ENCODE assay signal across 8 cellular contexts in the genomic region with DNA sequence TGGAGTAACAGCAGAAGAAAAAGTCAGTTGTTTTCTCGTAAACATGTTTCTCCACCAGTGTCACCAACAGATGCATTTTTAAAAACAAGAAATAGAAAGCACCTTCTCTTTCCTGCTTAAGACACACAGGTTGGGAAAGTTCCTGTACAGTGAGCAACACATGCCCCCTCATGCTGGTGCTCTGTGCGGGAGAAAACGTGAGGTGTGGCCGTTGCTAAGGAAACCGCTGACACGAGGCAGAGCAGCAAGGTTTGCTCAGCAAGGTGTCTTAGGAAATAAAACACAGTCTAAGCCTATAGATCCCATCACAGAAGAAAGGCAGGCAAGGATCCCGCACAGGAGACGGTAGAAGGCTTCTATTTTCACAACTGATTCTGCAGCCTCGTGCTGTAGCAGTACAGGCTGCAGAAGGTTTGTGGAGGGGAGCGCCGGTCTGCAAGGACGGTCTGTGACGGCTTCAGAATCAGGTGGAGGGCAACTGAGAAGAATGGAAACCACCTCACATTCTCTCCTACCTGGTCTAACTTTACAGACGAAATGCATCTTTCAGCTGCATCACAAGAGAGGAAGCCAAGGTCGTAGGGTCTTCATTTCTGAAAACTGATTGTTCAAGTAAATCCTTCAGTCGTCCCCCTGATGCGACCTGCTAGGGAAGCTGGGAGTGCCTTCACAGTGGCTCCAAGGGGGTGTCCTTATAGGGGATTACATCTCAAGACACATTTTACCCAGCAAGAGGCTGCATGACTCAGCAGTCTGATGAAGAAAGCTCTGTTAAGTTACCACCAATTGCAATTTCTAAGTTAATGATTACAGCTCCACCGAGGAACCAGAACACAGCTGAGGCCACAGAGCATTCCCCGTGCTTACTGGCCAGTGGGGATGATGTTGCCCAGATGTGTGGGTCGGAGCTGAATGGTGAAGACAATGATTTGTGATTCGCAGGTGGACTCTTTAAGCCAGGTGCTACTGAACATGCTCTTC.
DNase-seq lines count a peak whose midpoint lies in the region; ATAC-seq and TF ChIP-seq lines count a peak whose summit lies in the region.

No MANE protein-coding gene starts in this region.

- no peak for ATAC-seq in natural killer cell treated with Interleukin-12 subunit alpha and Interleukin-12 subunit beta and Interleukin-15 and Interleukin-18, amount 100 ng/mL, for 72 hours
- ATAC-seq in natural killer cell (no peak), left lobe of liver (peak; percentile 83), aorta (ENCODE audit: low FRiP score) (peak; percentile 26)

- H3K4me1 Mint-ChIP-seq in natural killer cell treated with Interleukin-12 subunit alpha and Interleukin-12 subunit beta and Interleukin-15 and Interleukin-18, amount 100 ng/mL, for 72 hours (ENCODE audit: low read depth in 2 of 2), result peaks cover 39 to 50% of the 10 kb centered on the region in 2 donors
- peaks cover 10 to 21% of the 10 kb centered on the region in 2 donors for H3K4me1 Mint-ChIP-seq in natural killer cell

- peak overlapping the region; percentile 23 to 54 for H3K27ac Mint-ChIP-seq in natural killer cell treated with Interleukin-12 subunit alpha and Interleukin-12 subunit beta and Interleukin-15 and Interleukin-18, amount 100 ng/mL, for 72 hours
- H3K27ac Mint-ChIP-seq in natural killer cell, result no peak overlapping the region

- no peak overlapping the region for H3K4me3 Mint-ChIP-seq in natural killer cell treated with Interleukin-12 subunit alpha and Interleukin-12 subunit beta and Interleukin-15 and Interleukin-18, amount 100 ng/mL, for 72 hours
- H3K4me3 Mint-ChIP-seq in natural killer cell, result no peak overlapping the region

- H3K27me3 Mint-ChIP-seq in natural killer cell treated with Interleukin-12 subunit alpha and Interleukin-12 subunit beta and Interleukin-15 and Interleukin-18, amount 100 ng/mL, for 72 hours, result no peaks in the 10 kb centered on the region
- no peaks in the 10 kb centered on the region for H3K27me3 Mint-ChIP-seq in natural killer cell (ENCODE audit: low read depth in 2 of 2)

- WGBS in aorta, 2 donors, result 80 to 81% methylated on average over 21 of the region's 21 CpGs

- no peaks in the 10 kb centered on the region for H3K27me3 ChIP-seq in aorta (ENCODE audit: control insufficient read depth in 1 of 2, insufficient read depth in 2 of 2, low read length in 1 of 2)

- peaks cover 0 to 7% of the 10 kb centered on the region in 2 donors for H3K4me1 ChIP-seq in aorta (ENCODE audit: control insufficient read depth in 1 of 2, insufficient read depth in 2 of 2, low read length in 2 of 2)

- H3K9me3 Mint-ChIP-seq in natural killer cell treated with Interleukin-12 subunit alpha and Interleukin-12 subunit beta and Interleukin-15 and Interleukin-18, amount 100 ng/mL, for 72 hours, result no peaks in the 10 kb centered on the region
- no peaks in the 10 kb centered on the region for H3K9me3 Mint-ChIP-seq in natural killer cell

- no peak overlapping the region for H3K4me3 ChIP-seq in aorta (ENCODE audit: low read length in 2 of 2)

- in situ Hi-C loops in GM13976 (cut with MboI; ENCODE audit: low sequenced_read_pairs, unreplicated experiment), result no loop called here

- TF ChIP-seq CTCF in natural killer cell (IDR thresholded peaks at IDR 0.05), result no peak
- TF ChIP-seq CTCF in GM13976 (IDR thresholded peaks at IDR 0.05; ENCODE audit: borderline replicate concordance, control extremely low read depth, extremely low read depth, insufficient read depth, missing control alignments), result no peak

- H3K27ac ChIP-seq in aorta (ENCODE audit: low read depth in 1 of 2, low read length in 2 of 2), result no peak overlapping the region

- peaks cover 44% of the 10 kb centered on the region for H3K36me3 Mint-ChIP-seq in natural killer cell treated with Interleukin-12 subunit alpha and Interleukin-12 subunit beta and Interleukin-15 and Interleukin-18, amount 100 ng/mL, for 72 hours
- no peaks in the 10 kb centered on the region for H3K36me3 Mint-ChIP-seq in natural killer cell

- intact Hi-C loops in natural killer cell (cut with micrococcal nuclease), result no loop called here
- intact Hi-C loops in aorta (cut with DNase I), result no loop called here

- no peaks in the 10 kb centered on the region for H3K9me3 ChIP-seq in aorta (ENCODE audit: control insufficient read depth, low read length)

- no peak for DNase-seq in natural killer cell treated with Interleukin-12 subunit alpha and Interleukin-12 subunit beta and Interleukin-15 and Interleukin-18, amount 100 ng/mL, for 72 hours (ENCODE audit: low spot score)
- DNase-seq in natural killer cell, result no peak
- peak; percentile 68 for DNase-seq in amniotic epithelial cell (ENCODE audit: low read depth)
- peak; percentile 65 for DNase-seq in left lobe of liver (ENCODE audit: low spot score)
- no peak for DNase-seq in aorta
- DNase-seq in GM13976 (ENCODE audit: low spot score), result no peak
- no peak for DNase-seq in NCI-H2196 (lab: John Stamatoyannopoulos, UW; ENCODE audit: unreplicated experiment)
- DNase-seq in SIG-M5 treated with dmso at 0.1 percent for 504 hours (lab: John Stamatoyannopoulos, UW; ENCODE audit: unreplicated experiment), result no peak

- peaks cover 2 to 4% of the 10 kb centered on the region in 2 donors for H3K36me3 ChIP-seq in aorta (ENCODE audit: control insufficient read depth in 1 of 2, insufficient read depth in 2 of 2, low read length in 1 of 2)

Comparison
In these comparisons a context has a peak if more than half of its experiments do, and no peak if none do; other contexts are left out.
1. H3K27ac Mint-ChIP-seq: peak in natural killer cell treated with Interleukin-12 subunit alpha and Interleukin-12 subunit beta and Interleukin-15 and Interleukin-18, amount 100 ng/mL, for 72 hours (2 of 2); none in natural killer cell (0 of 2).
2. ATAC-seq: peak in left lobe of liver (single experiment) and aorta (single experiment); none in natural killer cell treated with Interleukin-12 subunit alpha and Interleukin-12 subunit beta and Interleukin-15 and Interleukin-18, amount 100 ng/mL, for 72 hours (0 of 2) and natural killer cell (0 of 3).
3. DNase-seq: peak in amniotic epithelial cell (single experiment) and left lobe of liver (single experiment); none in natural killer cell treated with Interleukin-12 subunit alpha and Interleukin-12 subunit beta and Interleukin-15 and Interleukin-18, amount 100 ng/mL, for 72 hours (single experiment), natural killer cell (single experiment), aorta (0 of 2), GM13976 (single experiment), NCI-H2196 (single experiment) and SIG-M5 treated with dmso at 0.1 percent for 504 hours (single experiment).